22 cellular contexts compared by ENCODE assay signal in the genomic region with DNA sequence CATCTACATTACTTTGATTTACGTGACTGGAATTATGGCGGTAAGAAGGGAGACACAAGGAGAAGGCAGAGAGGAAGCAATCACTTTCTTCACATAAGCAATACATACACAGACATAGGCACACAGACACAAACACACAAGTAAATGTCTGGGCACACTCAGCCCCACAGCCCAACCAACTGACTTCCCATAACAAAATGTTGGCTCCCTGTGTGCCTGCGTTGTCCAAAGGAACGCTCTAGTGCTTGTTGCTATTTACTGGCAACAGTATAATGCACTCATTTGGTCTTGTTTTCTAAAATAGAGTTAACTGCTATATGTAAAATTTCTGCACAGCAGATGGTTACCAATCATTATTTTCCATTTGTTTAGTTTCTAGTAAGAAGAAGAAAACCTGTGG. TPM values are rescaled to one million over a fixed set of nuclear protein-coding genes. Genes with fewer than 3 reads are reported as not detected.
"Had no signal": no experiment of that assay in that cellular context is flagged by ENCODE, and none has a peak within 500 bp of the region (broad histone marks: within the 10 kb centered on the region; RNA-seq: fewer than 3 reads in every experiment).

No MANE protein-coding gene starts in this region.

- ATAC-seq: activated CD8-positive, alpha-beta T cell treated with anti-CD3 and anti-CD28 coated beads, Interleukin-2, amount 10 ng/mL, durations not matched to agents 7 days and 5 days; body of pancreas; left lobe of liver; natural killer cell treated with Interleukin-12 subunit alpha and Interleukin-12 subunit beta and Interleukin-15 and Interleukin-18, amount 100 ng/mL, for 72 hours had no signal

- H3K36me3 Mint-ChIP-seq: activated naive CD4-positive, alpha-beta T cell treated with anti-CD3 and anti-CD28 coated beads, Interleukin-2, amount 50 U/mL, for 24 hours; mesothelial cell of epicardium; natural killer cell treated with Interleukin-12 subunit alpha and Interleukin-12 subunit beta and Interleukin-15 and Interleukin-18, amount 100 ng/mL, for 72 hours had no signal

- H3K36me3 ChIP-seq: SJSA1, thyroid gland, WERI-Rb-1 had no signal

- H3K27me3 ChIP-seq: body of pancreas, SJSA1, thyroid gland had no signal

- H3K27me3 Mint-ChIP-seq: activated naive CD4-positive, alpha-beta T cell treated with anti-CD3 and anti-CD28 coated beads, Interleukin-2, amount 50 U/mL, for 24 hours; central memory CD8-positive, alpha-beta T cell; natural killer cell treated with Interleukin-12 subunit alpha and Interleukin-12 subunit beta and Interleukin-15 and Interleukin-18, amount 100 ng/mL, for 72 hours had no signal

- H3K4me1 ChIP-seq: SJSA1, thyroid gland had no signal

- H3K9me3 Mint-ChIP-seq: activated T-helper 1 cell treated with anti-CD3 and anti-CD28 coated beads, Interleukin-12 subunit alpha, Interleukin-12 subunit beta, Interleukin-2, Interleukin-4 antibody, amounts not matched to agents 30 ng/mL and 10 ng/mL and 1 ng/mL, durations not matched to agents 14 hours and 24 hours and 36 hours; mesothelial cell of epicardium; natural killer cell treated with Interleukin-12 subunit alpha and Interleukin-12 subunit beta and Interleukin-15 and Interleukin-18, amount 100 ng/mL, for 72 hours had no signal

- H3K4me3 Mint-ChIP-seq: activated CD8-positive, alpha-beta T cell treated with anti-CD3 and anti-CD28 coated beads, Interleukin-2, amount 10 ng/mL, durations not matched to agents 7 days and 5 days; activated naive CD4-positive, alpha-beta T cell treated with anti-CD3 and anti-CD28 coated beads, Interleukin-2, amount 50 U/mL, for 24 hours; activated T-helper 1 cell treated with anti-CD3 and anti-CD28 coated beads, Interleukin-12 subunit alpha, Interleukin-12 subunit beta, Interleukin-2, Interleukin-4 antibody, amounts not matched to agents 30 ng/mL and 10 ng/mL and 1 ng/mL, durations not matched to agents 14 hours and 24 hours and 36 hours; central memory CD8-positive, alpha-beta T cell; mesothelial cell of epicardium; natural killer cell treated with Interleukin-12 subunit alpha and Interleukin-12 subunit beta and Interleukin-15 and Interleukin-18, amount 100 ng/mL, for 72 hours had no signal

- H3K4me1 Mint-ChIP-seq: activated naive CD4-positive, alpha-beta T cell treated with anti-CD3 and anti-CD28 coated beads, Interleukin-2, amount 50 U/mL, for 24 hours; central memory CD8-positive, alpha-beta T cell had no signal

- H3K27ac ChIP-seq: body of pancreas, SJSA1, thyroid gland, WERI-Rb-1 had no signal

- H3K4me3 ChIP-seq: body of pancreas, SJSA1, thyroid gland had no signal

- DNase-seq: activated CD4-positive, alpha-beta T cell treated with anti-CD3 and anti-CD28 coated beads for 1 hour; activated CD4-positive, alpha-beta T cell treated with anti-CD3 and anti-CD28 coated beads, Interleukin-2, amount 50 U/mL, for 1 hour; activated CD8-positive, alpha-beta T cell treated with anti-CD3 and anti-CD28 coated beads, Interleukin-2, amount 10 ng/mL, durations not matched to agents 7 days and 5 days; activated gamma-delta T cell treated with Interleukin-2 at 50 U/mL for 16 hours; body of pancreas; effector CD4-positive, alpha-beta T cell; erythroblast; foreskin fibroblast; kidney; retina; stimulated activated CD4-positive, alpha-beta T cell treated with anti-CD3 and anti-CD28 coated beads, Interleukin-4, amount 100 ng/mL, for 1 hour; stimulated activated naive CD4-positive, alpha-beta T cell treated with Interleukin-2 at 50 U/mL for 16 hours; T-helper 1 cell; thyroid gland; WERI-Rb-1 had no signal

- H3K9me3 ChIP-seq: body of pancreas, SJSA1, thyroid gland had no signal

- H3K27ac Mint-ChIP-seq: activated CD8-positive, alpha-beta T cell treated with anti-CD3 and anti-CD28 coated beads, Interleukin-2, amount 10 ng/mL, durations not matched to agents 7 days and 5 days; activated naive CD4-positive, alpha-beta T cell treated with anti-CD3 and anti-CD28 coated beads, Interleukin-2, amount 50 U/mL, for 24 hours; activated T-helper 1 cell treated with anti-CD3 and anti-CD28 coated beads, Interleukin-12 subunit alpha, Interleukin-12 subunit beta, Interleukin-2, Interleukin-4 antibody, amounts not matched to agents 30 ng/mL and 10 ng/mL and 1 ng/mL, durations not matched to agents 14 hours and 24 hours and 36 hours; mesothelial cell of epicardium; natural killer cell treated with Interleukin-12 subunit alpha and Interleukin-12 subunit beta and Interleukin-15 and Interleukin-18, amount 100 ng/mL, for 72 hours had no signal

RNA-seq across cellular contexts. Expression of gene FIGN, which starts 16.5 kb away (rescaled TPM):
- total RNA-seq: activated CD8-positive, alpha-beta T cell treated with anti-CD3 and anti-CD28 coated beads, Interleukin-2, amount 10 ng/mL, durations not matched to agents 7 days and 5 days; activated T-helper 1 cell treated with anti-CD3 and anti-CD28 coated beads, Interleukin-12 subunit alpha, Interleukin-12 subunit beta, Interleukin-2, Interleukin-4 antibody, amounts not matched to agents 30 ng/mL and 10 ng/mL and 1 ng/mL, durations not matched to agents 14 hours and 24 hours and 36 hours; natural killer cell treated with Interleukin-12 subunit alpha and Interleukin-12 subunit beta and Interleukin-15 and Interleukin-18, amount 100 ng/mL, for 72 hours had no signal
